ENCODE assay signal across 34 cellular contexts in the genomic region with DNA sequence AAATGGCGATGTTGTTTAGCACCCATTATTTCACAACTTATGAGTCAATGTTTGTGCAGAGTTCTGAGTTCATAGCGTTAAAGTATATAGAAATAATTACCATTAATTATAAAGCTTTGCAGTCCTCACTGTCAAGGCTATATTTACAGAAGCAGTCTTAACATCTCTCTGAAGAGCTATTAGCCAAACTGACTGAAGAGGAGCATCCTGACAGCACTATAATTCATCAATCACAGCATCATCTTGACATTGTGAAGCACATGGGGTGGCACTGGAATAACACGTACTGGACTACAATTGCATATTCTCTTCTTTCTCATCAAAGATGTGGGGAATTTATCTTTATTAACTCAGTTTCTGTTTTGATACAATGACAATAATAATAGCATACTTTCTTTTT.
"Had no signal": no experiment of that assay in that cellular context is flagged by ENCODE, and none has a peak within 500 bp of the region (broad histone marks: within the 10 kb centered on the region; RNA-seq: fewer than 3 reads in every experiment).

No MANE protein-coding gene starts in this region.

- H3K27me3 ChIP-seq: brain microvascular endothelial cell, esophagus squamous epithelium, gastroesophageal sphincter, heart right ventricle had no signal

- ATAC-seq: activated CD4-positive, alpha-beta T cell treated with anti-CD3 and anti-CD28 coated beads for 36 hours; activated T-helper 17 cell treated with anti-CD3 and anti-CD28 coated beads, Interleukin-2, amount 50 U/mL, for 72 hours; effector memory CD8-positive, alpha-beta T cell; gastroesophageal sphincter; heart right ventricle; T-helper 17 cell had no signal

- H3K36me3 Mint-ChIP-seq: activated naive CD8-positive, alpha-beta T cell had no signal

- H3K4me3 Mint-ChIP-seq: activated CD4-positive, alpha-beta memory T cell treated with anti-CD3 and anti-CD28 coated beads, Interleukin-2, amount 10 ng/mL, durations not matched to agents 7 days and 5 days; activated CD4-positive, alpha-beta T cell treated with anti-CD3 and anti-CD28 coated beads for 36 hours; activated CD4-positive, alpha-beta T cell treated with anti-CD3 and anti-CD28 coated beads, Interleukin-2, amount 10 ng/mL, durations not matched to agents 7 days and 5 days; activated naive CD8-positive, alpha-beta T cell; activated T-cell treated with anti-CD3 and anti-CD28 coated beads, Interleukin-2, amount 50 U/mL, for 24 hours; activated T-helper 17 cell treated with anti-CD3 and anti-CD28 coated beads, Interleukin-2, amount 50 U/mL, for 72 hours; effector memory CD8-positive, alpha-beta T cell; T-helper 17 cell; T-helper 2 cell treated with Interferon-gamma antibody and Interleukin-4, amounts not matched to agents 5 μg/mL and 100 μg/mL, for 36 hours had no signal

- FAIRE-seq: astrocyte, colon, endothelial cell of umbilical vein had no signal

- DNase-seq: activated CD4-positive, alpha-beta memory T cell treated with anti-CD3 and anti-CD28 coated beads, Interleukin-2, amount 10 ng/mL, durations not matched to agents 7 days and 5 days; activated CD4-positive, alpha-beta T cell treated with anti-CD3 and anti-CD28 coated beads for 36 hours; activated CD4-positive, alpha-beta T cell treated with anti-CD3 and anti-CD28 coated beads, Interleukin-2, amount 10 ng/mL, durations not matched to agents 7 days and 5 days; activated CD4-positive, alpha-beta T cell treated with anti-CD3 and anti-CD28 coated beads, Interleukin-2, amount 50 U/mL, for 4 hours; activated CD4-positive, CD25-positive, alpha-beta regulatory T cell; activated CD4-positive, CD25-positive, alpha-beta regulatory T cell treated with anti-CD3 and anti-CD28 coated beads, Interleukin-2, amount 50 U/mL, for 72 hours; activated CD8-positive, alpha-beta memory T cell treated with anti-CD3 and anti-CD28 coated beads, Interleukin-2, amount 50 U/mL, for 48 hours; activated effector memory CD4-positive, alpha-beta T cell treated with Interleukin-2 at 50 U/mL for 16 hours; activated gamma-delta T cell treated with Interleukin-2 at 50 U/mL for 16 hours; activated naive CD4-positive, alpha-beta T cell treated with anti-CD3 and anti-CD28 coated beads, Interleukin-2, amount 50 U/mL, for 16 hours; activated naive CD4-positive, alpha-beta T cell treated with Interleukin-2 at 50 U/mL for 16 hours; activated T-cell treated with anti-CD3 and anti-CD28 coated beads for 4 hours; activated T-cell treated with anti-CD3 and anti-CD28 coated beads, Interleukin-2, amount 50 U/mL, for 24 hours; amniotic stem cell; anterior cingulate cortex; brain microvascular endothelial cell; caudate nucleus; cortex of kidney; dermis blood vessel endothelial cell; effector CD4-positive, alpha-beta T cell; effector memory CD8-positive, alpha-beta T cell; esophagus squamous epithelium; heart right ventricle; T-helper 1 cell; T-helper 17 cell; T1000 had no signal

- H3K27ac ChIP-seq: brain microvascular endothelial cell, epithelial cell of prostate, esophagus squamous epithelium, gastroesophageal sphincter, heart right ventricle had no signal

- H3K4me3 ChIP-seq: esophagus squamous epithelium, gastroesophageal sphincter, heart right ventricle had no signal

- H3K27me3 Mint-ChIP-seq: activated CD4-positive, alpha-beta memory T cell treated with anti-CD3 and anti-CD28 coated beads, Interleukin-2, amount 10 ng/mL, durations not matched to agents 7 days and 5 days; activated CD4-positive, alpha-beta T cell treated with anti-CD3 and anti-CD28 coated beads for 36 hours; activated CD4-positive, alpha-beta T cell treated with anti-CD3 and anti-CD28 coated beads, Interleukin-2, amount 10 ng/mL, durations not matched to agents 7 days and 5 days; activated naive CD8-positive, alpha-beta T cell; activated T-cell treated with anti-CD3 and anti-CD28 coated beads, Interleukin-2, amount 50 U/mL, for 24 hours; activated T-helper 17 cell treated with anti-CD3 and anti-CD28 coated beads, Interleukin-2, amount 50 U/mL, for 72 hours; effector memory CD8-positive, alpha-beta T cell; T-helper 17 cell had no signal

- H3K36me3 ChIP-seq: brain microvascular endothelial cell, esophagus squamous epithelium, gastroesophageal sphincter, heart right ventricle had no signal

- H3K4me1 Mint-ChIP-seq: activated CD4-positive, alpha-beta memory T cell treated with anti-CD3 and anti-CD28 coated beads, Interleukin-2, amount 10 ng/mL, durations not matched to agents 7 days and 5 days; activated CD4-positive, alpha-beta T cell treated with anti-CD3 and anti-CD28 coated beads for 36 hours; activated CD4-positive, alpha-beta T cell treated with anti-CD3 and anti-CD28 coated beads, Interleukin-2, amount 10 ng/mL, durations not matched to agents 7 days and 5 days; activated T-helper 17 cell treated with anti-CD3 and anti-CD28 coated beads, Interleukin-2, amount 50 U/mL, for 72 hours; T-helper 17 cell had no signal
